ENCODE assay signal across 1 cellular context in the genomic region with DNA sequence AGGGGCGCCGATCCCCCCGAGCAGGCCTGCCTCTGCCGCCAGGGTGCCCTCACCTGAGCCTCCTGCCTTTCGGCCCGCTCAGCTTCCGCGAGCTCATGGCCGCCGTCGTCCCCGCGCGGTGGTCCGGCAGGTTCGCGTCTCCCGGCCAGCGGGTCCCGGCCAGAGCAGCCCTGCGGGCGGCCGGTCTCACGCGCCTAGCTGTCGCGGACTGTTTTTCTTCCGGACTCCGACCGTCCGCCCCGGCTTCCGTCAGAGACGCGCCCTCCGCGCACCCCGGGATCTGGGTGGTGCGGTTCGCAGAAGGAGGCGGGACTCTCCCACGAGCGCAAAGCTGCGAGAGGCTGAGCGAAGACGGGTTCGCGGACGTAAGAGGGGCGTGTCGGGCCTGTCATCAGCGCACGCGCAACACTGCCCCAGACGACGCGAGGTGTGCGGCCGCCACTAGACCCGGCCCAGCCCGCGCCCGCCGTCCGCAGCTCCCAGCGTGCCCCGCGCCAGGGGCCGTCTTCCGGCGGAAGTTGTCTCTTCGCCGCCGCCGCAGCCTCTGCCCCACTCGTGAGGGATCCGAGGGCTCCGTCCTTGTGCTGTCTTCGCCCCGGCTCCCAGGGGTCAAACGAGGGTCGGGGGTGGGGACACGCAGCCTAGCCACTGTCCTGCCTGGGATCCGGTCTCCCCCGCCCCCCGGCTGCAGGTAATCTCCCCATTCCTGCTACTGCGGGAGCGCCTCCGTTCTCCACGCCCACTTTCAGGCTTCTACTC.
TF ChIP-seq lines count a peak whose summit lies in the region.

A gene (minus strand): TSS at position 210 of the 759 bp plus-strand sequence. CDS start 113 bp downstream, at position 97.

TF ChIP-seq in K562, 482 proteins besides CTCF, POLR2A, EP300 and RAD21 (continued from another document and continues in another):
- TF ChIP-seq, protein P1, sequence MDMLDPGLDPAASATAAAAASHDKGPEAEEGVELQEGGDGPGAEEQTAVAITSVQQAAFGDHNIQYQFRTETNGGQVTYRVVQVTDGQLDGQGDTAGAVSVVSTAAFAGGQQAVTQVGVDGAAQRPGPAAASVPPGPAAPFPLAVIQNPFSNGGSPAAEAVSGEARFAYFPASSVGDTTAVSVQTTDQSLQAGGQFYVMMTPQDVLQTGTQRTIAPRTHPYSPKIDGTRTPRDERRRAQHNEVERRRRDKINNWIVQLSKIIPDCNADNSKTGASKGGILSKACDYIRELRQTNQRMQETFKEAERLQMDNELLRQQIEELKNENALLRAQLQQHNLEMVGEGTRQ (CRISPR knock-in tag; IDR thresholded peaks at IDR 0.05), result no peak
- TF ChIP-seq ZC3H11A (IDR thresholded peaks at IDR 0.05; ENCODE audit: low read depth, low read length), result no peak
- TF ChIP-seq, protein P2, sequence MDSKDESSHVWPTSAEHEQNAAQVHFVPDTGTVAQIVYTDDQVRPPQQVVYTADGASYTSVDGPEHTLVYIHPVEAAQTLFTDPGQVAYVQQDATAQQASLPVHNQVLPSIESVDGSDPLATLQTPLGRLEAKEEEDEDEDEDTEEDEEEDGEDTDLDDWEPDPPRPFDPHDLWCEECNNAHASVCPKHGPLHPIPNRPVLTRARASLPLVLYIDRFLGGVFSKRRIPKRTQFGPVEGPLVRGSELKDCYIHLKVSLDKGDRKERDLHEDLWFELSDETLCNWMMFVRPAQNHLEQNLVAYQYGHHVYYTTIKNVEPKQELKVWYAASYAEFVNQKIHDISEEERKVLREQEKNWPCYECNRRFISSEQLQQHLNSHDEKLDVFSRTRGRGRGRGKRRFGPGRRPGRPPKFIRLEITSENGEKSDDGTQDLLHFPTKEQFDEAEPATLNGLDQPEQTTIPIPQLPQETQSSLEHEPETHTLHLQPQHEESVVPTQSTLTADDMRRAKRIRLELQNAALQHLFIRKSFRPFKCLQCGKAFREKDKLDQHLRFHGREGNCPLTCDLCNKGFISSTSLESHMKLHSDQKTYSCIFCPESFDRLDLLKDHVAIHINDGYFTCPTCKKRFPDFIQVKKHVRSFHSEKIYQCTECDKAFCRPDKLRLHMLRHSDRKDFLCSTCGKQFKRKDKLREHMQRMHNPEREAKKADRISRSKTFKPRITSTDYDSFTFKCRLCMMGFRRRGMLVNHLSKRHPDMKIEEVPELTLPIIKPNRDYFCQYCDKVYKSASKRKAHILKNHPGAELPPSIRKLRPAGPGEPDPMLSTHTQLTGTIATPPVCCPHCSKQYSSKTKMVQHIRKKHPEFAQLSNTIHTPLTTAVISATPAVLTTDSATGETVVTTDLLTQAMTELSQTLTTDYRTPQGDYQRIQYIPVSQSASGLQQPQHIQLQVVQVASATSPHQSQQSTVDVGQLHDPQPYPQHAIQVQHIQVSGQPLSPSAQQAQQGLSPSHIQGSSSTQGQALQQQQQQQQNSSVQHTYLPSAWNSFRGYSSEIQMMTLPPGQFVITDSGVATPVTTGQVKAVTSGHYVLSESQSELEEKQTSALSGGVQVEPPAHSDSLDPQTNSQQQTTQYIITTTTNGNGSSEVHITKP (IDR thresholded peaks at IDR 0.05; ENCODE audit: partially characterized antibody), result no peak
- TF ChIP-seq MAFF (IDR thresholded peaks at IDR 0.05; ENCODE audit: low read length), result no peak
- TF ChIP-seq, protein P3, sequence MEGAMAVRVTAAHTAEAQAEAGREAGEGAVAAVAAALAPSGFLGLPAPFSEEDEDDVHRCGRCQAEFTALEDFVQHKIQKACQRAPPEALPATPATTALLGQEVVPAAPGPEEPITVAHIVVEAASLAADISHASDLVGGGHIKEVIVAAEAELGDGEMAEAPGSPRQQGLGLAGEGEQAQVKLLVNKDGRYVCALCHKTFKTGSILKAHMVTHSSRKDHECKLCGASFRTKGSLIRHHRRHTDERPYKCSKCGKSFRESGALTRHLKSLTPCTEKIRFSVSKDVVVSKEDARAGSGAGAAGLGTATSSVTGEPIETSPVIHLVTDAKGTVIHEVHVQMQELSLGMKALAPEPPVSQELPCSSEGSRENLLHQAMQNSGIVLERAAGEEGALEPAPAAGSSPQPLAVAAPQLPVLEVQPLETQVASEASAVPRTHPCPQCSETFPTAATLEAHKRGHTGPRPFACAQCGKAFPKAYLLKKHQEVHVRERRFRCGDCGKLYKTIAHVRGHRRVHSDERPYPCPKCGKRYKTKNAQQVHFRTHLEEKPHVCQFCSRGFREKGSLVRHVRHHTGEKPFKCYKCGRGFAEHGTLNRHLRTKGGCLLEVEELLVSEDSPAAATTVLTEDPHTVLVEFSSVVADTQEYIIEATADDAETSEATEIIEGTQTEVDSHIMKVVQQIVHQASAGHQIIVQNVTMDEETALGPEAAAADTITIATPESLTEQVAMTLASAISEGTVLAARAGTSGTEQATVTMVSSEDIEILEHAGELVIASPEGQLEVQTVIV (CRISPR knock-in tag; IDR thresholded peaks at IDR 0.05; ENCODE audit: borderline replicate concordance), result no peak
- TF ChIP-seq RFX5 (IDR thresholded peaks at IDR 0.05; ENCODE audit: low read depth, low read length), result no peak
- TF ChIP-seq ELF2 (CRISPR knock-in tag; IDR thresholded peaks at IDR 0.05), result peak; percentile 79
- TF ChIP-seq, protein P4, sequence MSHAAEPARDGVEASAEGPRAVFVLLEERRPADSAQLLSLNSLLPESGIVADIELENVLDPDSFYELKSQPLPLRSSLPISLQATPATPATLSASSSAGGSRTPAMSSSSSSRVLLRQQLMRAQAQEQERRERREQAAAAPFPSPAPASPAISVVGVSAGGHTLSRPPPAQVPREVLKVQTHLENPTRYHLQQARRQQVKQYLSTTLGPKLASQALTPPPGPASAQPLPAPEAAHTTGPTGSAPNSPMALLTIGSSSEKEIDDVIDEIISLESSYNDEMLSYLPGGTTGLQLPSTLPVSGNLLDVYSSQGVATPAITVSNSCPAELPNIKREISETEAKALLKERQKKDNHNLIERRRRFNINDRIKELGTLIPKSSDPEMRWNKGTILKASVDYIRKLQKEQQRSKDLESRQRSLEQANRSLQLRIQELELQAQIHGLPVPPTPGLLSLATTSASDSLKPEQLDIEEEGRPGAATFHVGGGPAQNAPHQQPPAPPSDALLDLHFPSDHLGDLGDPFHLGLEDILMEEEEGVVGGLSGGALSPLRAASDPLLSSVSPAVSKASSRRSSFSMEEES (CRISPR knock-in tag; IDR thresholded peaks at IDR 0.05), result no peak
- TF ChIP-seq, protein P5, sequence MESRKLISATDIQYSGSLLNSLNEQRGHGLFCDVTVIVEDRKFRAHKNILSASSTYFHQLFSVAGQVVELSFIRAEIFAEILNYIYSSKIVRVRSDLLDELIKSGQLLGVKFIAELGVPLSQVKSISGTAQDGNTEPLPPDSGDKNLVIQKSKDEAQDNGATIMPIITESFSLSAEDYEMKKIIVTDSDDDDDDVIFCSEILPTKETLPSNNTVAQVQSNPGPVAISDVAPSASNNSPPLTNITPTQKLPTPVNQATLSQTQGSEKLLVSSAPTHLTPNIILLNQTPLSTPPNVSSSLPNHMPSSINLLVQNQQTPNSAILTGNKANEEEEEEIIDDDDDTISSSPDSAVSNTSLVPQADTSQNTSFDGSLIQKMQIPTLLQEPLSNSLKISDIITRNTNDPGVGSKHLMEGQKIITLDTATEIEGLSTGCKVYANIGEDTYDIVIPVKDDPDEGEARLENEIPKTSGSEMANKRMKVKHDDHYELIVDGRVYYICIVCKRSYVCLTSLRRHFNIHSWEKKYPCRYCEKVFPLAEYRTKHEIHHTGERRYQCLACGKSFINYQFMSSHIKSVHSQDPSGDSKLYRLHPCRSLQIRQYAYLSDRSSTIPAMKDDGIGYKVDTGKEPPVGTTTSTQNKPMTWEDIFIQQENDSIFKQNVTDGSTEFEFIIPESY (CRISPR knock-in tag; IDR thresholded peaks at IDR 0.05), result peak; percentile 37; the same call in 1 of the 2 replicates
- no peak for TF ChIP-seq PTRF (tag; IDR thresholded peaks at IDR 0.05)
- TF ChIP-seq KAT7 (CRISPR knock-in tag; IDR thresholded peaks at IDR 0.05; ENCODE audit: borderline replicate concordance), result no peak
- TF ChIP-seq, protein P6, sequence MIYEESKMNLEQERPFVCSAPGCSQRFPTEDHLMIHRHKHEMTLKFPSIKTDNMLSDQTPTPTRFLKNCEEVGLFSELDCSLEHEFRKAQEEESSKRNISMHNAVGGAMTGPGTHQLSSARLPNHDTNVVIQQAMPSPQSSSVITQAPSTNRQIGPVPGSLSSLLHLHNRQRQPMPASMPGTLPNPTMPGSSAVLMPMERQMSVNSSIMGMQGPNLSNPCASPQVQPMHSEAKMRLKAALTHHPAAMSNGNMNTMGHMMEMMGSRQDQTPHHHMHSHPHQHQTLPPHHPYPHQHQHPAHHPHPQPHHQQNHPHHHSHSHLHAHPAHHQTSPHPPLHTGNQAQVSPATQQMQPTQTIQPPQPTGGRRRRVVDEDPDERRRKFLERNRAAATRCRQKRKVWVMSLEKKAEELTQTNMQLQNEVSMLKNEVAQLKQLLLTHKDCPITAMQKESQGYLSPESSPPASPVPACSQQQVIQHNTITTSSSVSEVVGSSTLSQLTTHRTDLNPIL (CRISPR knock-in tag; IDR thresholded peaks at IDR 0.05), result no peak
- TF ChIP-seq, protein P7, sequence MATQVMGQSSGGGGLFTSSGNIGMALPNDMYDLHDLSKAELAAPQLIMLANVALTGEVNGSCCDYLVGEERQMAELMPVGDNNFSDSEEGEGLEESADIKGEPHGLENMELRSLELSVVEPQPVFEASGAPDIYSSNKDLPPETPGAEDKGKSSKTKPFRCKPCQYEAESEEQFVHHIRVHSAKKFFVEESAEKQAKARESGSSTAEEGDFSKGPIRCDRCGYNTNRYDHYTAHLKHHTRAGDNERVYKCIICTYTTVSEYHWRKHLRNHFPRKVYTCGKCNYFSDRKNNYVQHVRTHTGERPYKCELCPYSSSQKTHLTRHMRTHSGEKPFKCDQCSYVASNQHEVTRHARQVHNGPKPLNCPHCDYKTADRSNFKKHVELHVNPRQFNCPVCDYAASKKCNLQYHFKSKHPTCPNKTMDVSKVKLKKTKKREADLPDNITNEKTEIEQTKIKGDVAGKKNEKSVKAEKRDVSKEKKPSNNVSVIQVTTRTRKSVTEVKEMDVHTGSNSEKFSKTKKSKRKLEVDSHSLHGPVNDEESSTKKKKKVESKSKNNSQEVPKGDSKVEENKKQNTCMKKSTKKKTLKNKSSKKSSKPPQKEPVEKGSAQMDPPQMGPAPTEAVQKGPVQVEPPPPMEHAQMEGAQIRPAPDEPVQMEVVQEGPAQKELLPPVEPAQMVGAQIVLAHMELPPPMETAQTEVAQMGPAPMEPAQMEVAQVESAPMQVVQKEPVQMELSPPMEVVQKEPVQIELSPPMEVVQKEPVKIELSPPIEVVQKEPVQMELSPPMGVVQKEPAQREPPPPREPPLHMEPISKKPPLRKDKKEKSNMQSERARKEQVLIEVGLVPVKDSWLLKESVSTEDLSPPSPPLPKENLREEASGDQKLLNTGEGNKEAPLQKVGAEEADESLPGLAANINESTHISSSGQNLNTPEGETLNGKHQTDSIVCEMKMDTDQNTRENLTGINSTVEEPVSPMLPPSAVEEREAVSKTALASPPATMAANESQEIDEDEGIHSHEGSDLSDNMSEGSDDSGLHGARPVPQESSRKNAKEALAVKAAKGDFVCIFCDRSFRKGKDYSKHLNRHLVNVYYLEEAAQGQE (CRISPR knock-in tag; IDR thresholded peaks at IDR 0.05; ENCODE audit: low read depth), result no peak
- no peak for TF ChIP-seq SMARCC2 (IDR thresholded peaks at IDR 0.05; ENCODE audit: low read depth)
- peak; percentile 85; the same call in 1 of the 2 replicates for TF ChIP-seq POLR2AphosphoS2 (IDR thresholded peaks at IDR 0.05; ENCODE audit: low read length)
- TF ChIP-seq NELFE (IDR thresholded peaks at IDR 0.05; ENCODE audit: insufficient read depth, insufficient read length), result no peak
- no peak for TF ChIP-seq E2F3 (CRISPR knock-in tag; IDR thresholded peaks at IDR 0.05)
- TF ChIP-seq HNRNPUL1 (IDR thresholded peaks at IDR 0.05; ENCODE audit: low read length), result no peak
- no peak for TF ChIP-seq SPI1 (IDR thresholded peaks at IDR 0.05; ENCODE audit: borderline replicate concordance, low read depth, low read length)
- TF ChIP-seq POLR2AphosphoS5 (IDR thresholded peaks at IDR 0.05; ENCODE audit: control insufficient read depth, insufficient read depth, low read depth, low read length), result peak; percentile 64; the same call in 1 of the 2 replicates
- no peak for TF ChIP-seq MECOM (CRISPR knock-in tag; IDR thresholded peaks at IDR 0.05)
- TF ChIP-seq FOXP1 (CRISPR knock-in tag; IDR thresholded peaks at IDR 0.05), result no peak
- TF ChIP-seq, protein P8, sequence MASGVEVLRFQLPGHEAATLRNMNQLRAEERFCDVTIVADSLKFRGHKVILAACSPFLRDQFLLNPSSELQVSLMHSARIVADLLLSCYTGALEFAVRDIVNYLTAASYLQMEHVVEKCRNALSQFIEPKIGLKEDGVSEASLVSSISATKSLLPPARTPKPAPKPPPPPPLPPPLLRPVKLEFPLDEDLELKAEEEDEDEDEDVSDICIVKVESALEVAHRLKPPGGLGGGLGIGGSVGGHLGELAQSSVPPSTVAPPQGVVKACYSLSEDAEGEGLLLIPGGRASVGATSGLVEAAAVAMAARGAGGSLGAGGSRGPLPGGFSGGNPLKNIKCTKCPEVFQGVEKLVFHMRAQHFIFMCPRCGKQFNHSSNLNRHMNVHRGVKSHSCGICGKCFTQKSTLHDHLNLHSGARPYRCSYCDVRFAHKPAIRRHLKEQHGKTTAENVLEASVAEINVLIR (CRISPR knock-in tag; IDR thresholded peaks at IDR 0.05), result peak; percentile 49; the same call in 1 of the 2 replicates
- TF ChIP-seq ZNF76 (CRISPR knock-in tag; IDR thresholded peaks at IDR 0.05; ENCODE audit: borderline replicate concordance), result no peak
- TF ChIP-seq ILF3 (IDR thresholded peaks at IDR 0.05; ENCODE audit: borderline replicate concordance), result no peak
- TF ChIP-seq TAF1 (IDR thresholded peaks at IDR 0.05; ENCODE audit: control insufficient read depth, extremely low read depth, insufficient read depth, low read length, severe bottlenecking), result no peak
- TF ChIP-seq JUNB (CRISPR knock-in tag; conservative IDR thresholded peaks at IDR 0.05), result no peak
- no peak for TF ChIP-seq ZNF165 (CRISPR knock-in tag; IDR thresholded peaks at IDR 0.05; ENCODE audit: borderline replicate concordance)
- TF ChIP-seq, protein P9, sequence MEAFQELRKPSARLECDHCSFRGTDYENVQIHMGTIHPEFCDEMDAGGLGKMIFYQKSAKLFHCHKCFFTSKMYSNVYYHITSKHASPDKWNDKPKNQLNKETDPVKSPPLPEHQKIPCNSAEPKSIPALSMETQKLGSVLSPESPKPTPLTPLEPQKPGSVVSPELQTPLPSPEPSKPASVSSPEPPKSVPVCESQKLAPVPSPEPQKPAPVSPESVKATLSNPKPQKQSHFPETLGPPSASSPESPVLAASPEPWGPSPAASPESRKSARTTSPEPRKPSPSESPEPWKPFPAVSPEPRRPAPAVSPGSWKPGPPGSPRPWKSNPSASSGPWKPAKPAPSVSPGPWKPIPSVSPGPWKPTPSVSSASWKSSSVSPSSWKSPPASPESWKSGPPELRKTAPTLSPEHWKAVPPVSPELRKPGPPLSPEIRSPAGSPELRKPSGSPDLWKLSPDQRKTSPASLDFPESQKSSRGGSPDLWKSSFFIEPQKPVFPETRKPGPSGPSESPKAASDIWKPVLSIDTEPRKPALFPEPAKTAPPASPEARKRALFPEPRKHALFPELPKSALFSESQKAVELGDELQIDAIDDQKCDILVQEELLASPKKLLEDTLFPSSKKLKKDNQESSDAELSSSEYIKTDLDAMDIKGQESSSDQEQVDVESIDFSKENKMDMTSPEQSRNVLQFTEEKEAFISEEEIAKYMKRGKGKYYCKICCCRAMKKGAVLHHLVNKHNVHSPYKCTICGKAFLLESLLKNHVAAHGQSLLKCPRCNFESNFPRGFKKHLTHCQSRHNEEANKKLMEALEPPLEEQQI (IDR thresholded peaks at IDR 0.05), result no peak
- TF ChIP-seq MTF1 (CRISPR knock-in tag; IDR thresholded peaks at IDR 0.05; ENCODE audit: borderline replicate concordance), result no peak
- no peak for TF ChIP-seq STAT5A (IDR thresholded peaks at IDR 0.05; ENCODE audit: borderline replicate concordance, low read length)
- no peak for TF ChIP-seq SOX6 (IDR thresholded peaks at IDR 0.05)
- no peak for TF ChIP-seq CHD1 (IDR thresholded peaks at IDR 0.05; ENCODE audit: low read length)
- TF ChIP-seq L3MBTL2 (IDR thresholded peaks at IDR 0.05), result peak; percentile 59
